In genomic region chr3:128226794-128227399, GRCh38 we compare ENCODE assay signal across 8 cellular contexts.
DNase-seq lines count a peak whose midpoint lies in the region; ATAC-seq and TF ChIP-seq lines count a peak whose summit lies in the region.

No MANE protein-coding gene starts in this region.

- no peak overlapping the region for H4K91ac ChIP-seq in mesenchymal stem cell (ENCODE audit: low read length)

- H3K27ac ChIP-seq in mesenchymal stem cell (ENCODE audit: low read length, poor library complexity, severe bottlenecking), result no peak overlapping the region

- peaks cover 6 to 21% (median 15%) of the 10 kb centered on the region in 3 donors for H3K4me1 Mint-ChIP-seq in T-cell

- no peak overlapping the region for H3K23ac ChIP-seq in mesenchymal stem cell (ENCODE audit: low read length in 2 of 2)

- H2BK5ac ChIP-seq in mesenchymal stem cell (ENCODE audit: low read depth, low read length, poor library complexity, severe bottlenecking), result no peak overlapping the region

- CTCF ChIA-PET in T-cell (lab: Charles Lee), result interaction anchor here in 1 of 2 donors (1.1 to 2.1 kb wide), 3 partner anchors 71 to 95 kb away, joined by 3 to 11 read pairs (median 3); no protein-coding TSS in a partner anchor

- no peak overlapping the region for H3K9ac ChIP-seq in mesenchymal stem cell (ENCODE audit: low read length)

- peaks cover 14% of the 10 kb centered on the region for H3K79me1 ChIP-seq in mesenchymal stem cell (replicated peaks; ENCODE audit: low read length, poor library complexity, severe bottlenecking)

- H2BK15ac ChIP-seq in mesenchymal stem cell (ENCODE audit: low read depth, poor library complexity, severe bottlenecking), result no peak overlapping the region

- no peaks in the 10 kb centered on the region for H3K27me3 Mint-ChIP-seq in T-cell

- whole genome bisulfite sequencing in mesenchymal stem cell, result 41% methylated on average over 5 of the region's 5 CpGs

- peaks cover 22% of the 10 kb centered on the region for H3K36me3 Mint-ChIP-seq in T-cell

- no peak overlapping the region for H2BK120ac ChIP-seq in mesenchymal stem cell (ENCODE audit: low read depth, low read length)

- peak; percentile 66 for TF ChIP-seq CTCF in AG10803 (conservative IDR thresholded peaks at IDR 0.05; ENCODE audit: low read length)

- POLR2A ChIA-PET in T-cell (lab: Charles Lee), result no interaction called here

- H3K18ac ChIP-seq in mesenchymal stem cell (ENCODE audit: low read depth in 1 of 2, low read length in 2 of 2), result no peak overlapping the region

- H3K27ac Mint-ChIP-seq in T-cell, result no peak overlapping the region

- no peak overlapping the region for H4K8ac ChIP-seq in mesenchymal stem cell (ENCODE audit: low read length)

- no peaks in the 10 kb centered on the region for H3K36me3 ChIP-seq in mesenchymal stem cell (ENCODE audit: control insufficient read depth in 1 of 2, insufficient read depth in 2 of 2, low read depth in 1 of 2, low read length in 2 of 2)

- DNase-seq in AG10803 (ENCODE audit: low read depth) (peak; percentile 9), GM19240 (ENCODE audit: insufficient read length, low spot score) (peak; percentile 20), T-cell (peak in 19 of 34 experiments; percentile 3 to 48 (median 19)), dermis blood vessel endothelial cell (peak; percentile 76), mesenchymal stem cell (peak; percentile 41), DMS79 (lab: John Stamatoyannopoulos, UW) (no peak), GOT3 (lab: John Stamatoyannopoulos, UW) (no peak), NCI-H2107 treated with DMSO at 0.1 percent for 48 hours (lab: John Stamatoyannopoulos, UW; ENCODE audit: unreplicated experiment) (no peak)

- H3K27me3 ChIP-seq in mesenchymal stem cell (ENCODE audit: control insufficient read depth in 1 of 2, insufficient read depth in 1 of 2, low read length in 2 of 2), result no peaks in the 10 kb centered on the region

- H2AFZ ChIP-seq in mesenchymal stem cell (ENCODE audit: low read depth, low read length), result no peak overlapping the region

- H3K14ac ChIP-seq in mesenchymal stem cell (ENCODE audit: low read length in 2 of 2), result no peak overlapping the region

- peaks cover 11% of the 10 kb centered on the region for H3K9me3 ChIP-seq in mesenchymal stem cell (ENCODE audit: control insufficient read depth, low read length)

- H3K4ac ChIP-seq in mesenchymal stem cell (ENCODE audit: low read depth in 1 of 2, low read length in 2 of 2), result no peak overlapping the region

- peaks cover 0 to 12% (median 7%) of the 10 kb centered on the region in 3 donors for H3K9me3 Mint-ChIP-seq in T-cell

- no peak overlapping the region for H2AK5ac ChIP-seq in mesenchymal stem cell (ENCODE audit: low read length, severe bottlenecking)

- peak in 3 of 4 experiments; percentile 50 to 69 (median 59) for ATAC-seq in T-cell (replicated peaks in 1 of 4)

- peaks cover 3% of the 10 kb centered on the region for H3K4me1 ChIP-seq in mesenchymal stem cell (ENCODE audit: control insufficient read depth, insufficient read depth, low read depth, low read length)

- H3K4me2 ChIP-seq in mesenchymal stem cell (ENCODE audit: low read length, poor library complexity, severe bottlenecking), result no peak overlapping the region

- H3K4me3 Mint-ChIP-seq in T-cell, result no peak overlapping the region

- H3K4me3 ChIP-seq in AG10803 (ENCODE audit: low read length), result no peak overlapping the region
- no peak overlapping the region for H3K4me3 ChIP-seq in mesenchymal stem cell (ENCODE audit: insufficient read depth in 1 of 2, low read depth in 1 of 2, low read length in 2 of 2)

- H2BK12ac ChIP-seq in mesenchymal stem cell (ENCODE audit: low read length in 2 of 2), result no peak overlapping the region

Comparison
In these comparisons a context has a peak if more than half of its experiments do, and no peak if none do; other contexts are left out.
1. DNase-seq: peak in AG10803 (single experiment), GM19240 (single experiment), T-cell (19 of 34), dermis blood vessel endothelial cell (single experiment) and mesenchymal stem cell (single experiment); none in DMS79 (single experiment), GOT3 (single experiment) and NCI-H2107 treated with DMSO at 0.1 percent for 48 hours (single experiment).